Comparison of ENCODE assay signal across 15 cellular contexts in the genomic region with DNA sequence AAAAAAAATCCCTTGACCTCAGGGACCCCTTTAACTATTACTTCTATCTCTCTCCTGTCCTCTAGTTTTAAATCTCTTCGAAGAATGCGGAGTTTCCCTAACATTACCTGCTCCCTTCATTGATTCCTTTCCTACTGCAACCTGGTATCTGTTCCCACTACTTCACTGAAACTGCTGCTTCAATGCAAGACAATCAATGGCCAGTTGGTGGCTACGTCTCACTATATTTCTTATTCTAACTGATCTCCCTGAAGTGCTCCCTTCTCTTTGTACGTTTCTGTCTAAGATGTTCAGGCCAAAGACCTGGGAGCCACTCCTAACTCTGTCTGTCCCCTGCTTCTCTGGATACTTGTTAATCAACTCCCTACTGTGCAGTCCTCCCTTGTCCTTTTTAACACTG. TPM values are rescaled to one million over a fixed set of nuclear protein-coding genes. Genes with fewer than 3 reads are reported as not detected.
A peak's percentile ranks its signal among the peaks of the same experiment; 100 is the strongest.
DNase-seq lines count a peak whose midpoint lies in the region; ATAC-seq and TF ChIP-seq lines count a peak whose summit lies in the region.
"Had no signal": no experiment of that assay in that cellular context is flagged by ENCODE, and none has a peak within 500 bp of the region (broad histone marks: within the 10 kb centered on the region; RNA-seq: fewer than 3 reads in every experiment).

No MANE protein-coding gene starts in this region.

- peak; percentile 10 for DNase-seq in SIG-M5 treated with dmso at 0.1 percent for 504 hours (lab: John Stamatoyannopoulos, UW; ENCODE audit: unreplicated experiment)
- no peak for DNase-seq in SIG-M5 (lab: John Stamatoyannopoulos, UW)
- DNase-seq in NCI-H2107 (lab: John Stamatoyannopoulos, UW) = peak; percentile 6
- DNase-seq in astrocyte of the hippocampus (ENCODE audit: low read depth, low spot score) = peak; percentile 5
- DNase-seq in HuH-7 (ENCODE audit: low spot score) = no peak
- DNase-seq in body of pancreas = no peak
- no peak for DNase-seq in superior temporal gyrus (ENCODE audit: extremely low spot score)
- DNase-seq: activated T-cell treated with anti-CD3 and anti-CD28 coated beads for 4 hours; GM23248; heart left ventricle; lower lobe of right lung; PC-9; posterior cingulate gyrus; stimulated activated naive CD4-positive, alpha-beta T cell treated with Interleukin-2 at 50 U/mL for 16 hours had no signal

- no peak for TF ChIP-seq POLR2A in body of pancreas (IDR thresholded peaks at IDR 0.05)

- WGBS in body of pancreas, 2 donors = 25 to 31% methylated on average over 4 of the region's 4 CpGs

- H3K36me3 ChIP-seq in body of pancreas (replicated peaks in 1 of 2; ENCODE audit: insufficient read depth in 1 of 2, low read depth in 2 of 2) = no peaks in the 10 kb centered on the region
- H3K36me3 ChIP-seq: heart left ventricle, lower lobe of right lung had no signal

- no peak overlapping the region for H3K4me3 ChIP-seq in body of pancreas
- H3K4me3 ChIP-seq: GM23248, heart left ventricle, lower lobe of right lung, PC-9 had no signal

- H3K27ac ChIP-seq in body of pancreas = no peak overlapping the region
- H3K27ac ChIP-seq: GM23248, heart left ventricle, lower lobe of right lung, PC-9 had no signal

- TF ChIP-seq CTCF in body of pancreas (IDR thresholded peaks at IDR 0.05) = no peak

- no peaks in the 10 kb centered on the region for H3K4me1 ChIP-seq in body of pancreas
- H3K4me1 ChIP-seq: heart left ventricle, lower lobe of right lung had no signal

- intact Hi-C loops in body of pancreas (cut with DNase I) = no loop called here

- H3K9me3 ChIP-seq in body of pancreas = no peaks in the 10 kb centered on the region
- H3K9me3 ChIP-seq: heart left ventricle, lower lobe of right lung had no signal

- ATAC-seq in body of pancreas = no peak
- no peak for ATAC-seq in GM21825 (IDR thresholded peaks at IDR 0.05; ENCODE audit: unreplicated experiment)
- ATAC-seq: heart left ventricle, lower lobe of right lung had no signal

- H3K27me3 ChIP-seq in body of pancreas = no peaks in the 10 kb centered on the region

RNA-seq across cellular contexts. Expression of gene KCNA1, which starts 10.3 kb away (rescaled TPM):
- total RNA-seq in body of pancreas = under 1 TPM in 1 of 2 donors, not detected in 1; under 0.01 TPM
- total RNA-seq: GM23248, lower lobe of right lung, PC-9 had no signal

Comparison
In these comparisons a context has a peak if more than half of its experiments do, and no peak if none do; other contexts are left out.
1. DNase-seq: peak in SIG-M5 treated with dmso at 0.1 percent for 504 hours (single experiment), NCI-H2107 (single experiment) and astrocyte of the hippocampus (single experiment); none in SIG-M5 (single experiment), HuH-7 (single experiment), body of pancreas (0 of 4) and superior temporal gyrus (single experiment).